37 cellular contexts compared by ENCODE assay signal in the genomic region with DNA sequence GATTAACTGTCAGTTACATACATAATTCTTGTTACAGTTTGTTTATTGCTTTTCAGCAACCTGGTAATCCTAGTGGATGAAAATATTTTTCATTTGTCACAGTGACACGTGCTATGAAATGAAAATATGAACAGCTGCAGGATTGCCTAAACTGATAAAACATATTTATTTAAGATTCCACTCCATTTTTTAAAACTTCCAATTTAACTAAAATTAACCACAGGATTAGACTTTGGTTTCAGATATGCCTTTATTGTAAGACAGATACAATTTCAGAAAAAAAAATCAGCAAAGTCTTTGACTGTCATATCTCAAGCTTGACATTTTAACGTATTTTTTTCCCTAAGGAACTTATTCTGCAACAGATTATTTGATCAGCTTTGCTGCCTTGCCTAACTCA.
"Had no signal": no experiment of that assay in that cellular context is flagged by ENCODE, and none has a peak within 500 bp of the region (broad histone marks: within the 10 kb centered on the region; RNA-seq: fewer than 3 reads in every experiment).

No MANE protein-coding gene starts in this region.

- H3K27me3 ChIP-seq: ascending aorta, cardiac muscle cell had no signal

- H3K4me3 ChIP-seq: ascending aorta, cardiac muscle cell had no signal

- H3K4me1 Mint-ChIP-seq: activated B cell treated with CpG ODN at 0.5 μM for 24 hours; activated CD4-positive, alpha-beta T cell treated with anti-CD3 and anti-CD28 coated beads, Interleukin-2, amount 10 ng/mL, durations not matched to agents 24 days and 14 days; activated naive CD4-positive, alpha-beta T cell treated with anti-CD3 and anti-CD28 coated beads, Interleukin-2, amount 10 ng/mL, durations not matched to agents 7 days and 5 days; activated naive CD4-positive, alpha-beta T cell treated with anti-CD3 and anti-CD28 coated beads, Interleukin-2, amount 50 U/mL, for 24 hours; activated naive CD8-positive, alpha-beta T cell treated with anti-CD3 and anti-CD28 coated beads, Interleukin-2, amount 10 ng/mL, durations not matched to agents 7 days and 5 days; activated naive CD8-positive, alpha-beta T cell treated with anti-CD3 and anti-CD28 coated beads, Interleukin-2, amount 50 U/mL, for 24 hours had no signal

- H3K9me3 ChIP-seq: ascending aorta had no signal

- ATAC-seq: activated CD8-positive, alpha-beta T cell treated with anti-CD3 and anti-CD28 coated beads for 36 hours; activated naive CD8-positive, alpha-beta T cell treated with anti-CD3 and anti-CD28 coated beads, Interleukin-2, amount 50 U/mL, for 24 hours; activated T-cell treated with anti-CD3 and anti-CD28 coated beads, Interleukin-2, amount 50 U/mL, for 4 hours; activated T-cell treated with anti-CD3 and anti-CD28 coated beads, Interleukin-2, amount 50 U/mL, for 72 hours had no signal

- H3K4me3 Mint-ChIP-seq: activated B cell treated with CpG ODN at 0.5 μM for 24 hours; activated CD4-positive, alpha-beta memory T cell treated with anti-CD3 and anti-CD28 coated beads for 36 hours; activated CD4-positive, alpha-beta T cell treated with anti-CD3 and anti-CD28 coated beads, Interleukin-2, amount 10 ng/mL, durations not matched to agents 24 days and 14 days; activated CD8-positive, alpha-beta T cell treated with anti-CD3 and anti-CD28 coated beads for 36 hours; activated naive CD4-positive, alpha-beta T cell treated with anti-CD3 and anti-CD28 coated beads, Interleukin-2, amount 10 ng/mL, durations not matched to agents 7 days and 5 days; activated naive CD4-positive, alpha-beta T cell treated with anti-CD3 and anti-CD28 coated beads, Interleukin-2, amount 50 U/mL, for 24 hours; activated naive CD8-positive, alpha-beta T cell; activated naive CD8-positive, alpha-beta T cell treated with anti-CD3 and anti-CD28 coated beads, Interleukin-2, amount 10 ng/mL, durations not matched to agents 7 days and 5 days; activated naive CD8-positive, alpha-beta T cell treated with anti-CD3 and anti-CD28 coated beads, Interleukin-2, amount 50 U/mL, for 24 hours; activated T-cell treated with anti-CD3 and anti-CD28 coated beads, Interleukin-2, amount 50 U/mL, for 4 hours; activated T-cell treated with anti-CD3 and anti-CD28 coated beads, Interleukin-2, amount 50 U/mL, for 72 hours; activated T-helper 1 cell treated with anti-CD3 and anti-CD28 coated beads, Interleukin-12 subunit alpha, Interleukin-12 subunit beta, Interleukin-2, Interleukin-4 antibody, amounts not matched to agents 30 ng/mL and 10 ng/mL and 1 ng/mL, durations not matched to agents 14 hours and 24 hours and 36 hours; brain; T-helper 1 cell treated with Interleukin-12 subunit alpha and Interleukin-12 subunit beta and Interleukin-4 antibody, amounts not matched to agents 30 μg/mL and 1 μg/mL, for 36 hours; T-helper 2 cell treated with Interferon-gamma antibody and Interleukin-4, amounts not matched to agents 5 μg/mL and 100 μg/mL, for 36 hours had no signal

- H3K9me3 Mint-ChIP-seq: activated CD4-positive, alpha-beta T cell treated with anti-CD3 and anti-CD28 coated beads, Interleukin-2, amount 10 ng/mL, durations not matched to agents 24 days and 14 days; activated naive CD4-positive, alpha-beta T cell treated with anti-CD3 and anti-CD28 coated beads, Interleukin-2, amount 10 ng/mL, durations not matched to agents 7 days and 5 days; activated naive CD4-positive, alpha-beta T cell treated with anti-CD3 and anti-CD28 coated beads, Interleukin-2, amount 50 U/mL, for 24 hours; activated naive CD8-positive, alpha-beta T cell treated with anti-CD3 and anti-CD28 coated beads, Interleukin-2, amount 10 ng/mL, durations not matched to agents 7 days and 5 days; activated naive CD8-positive, alpha-beta T cell treated with anti-CD3 and anti-CD28 coated beads, Interleukin-2, amount 50 U/mL, for 24 hours; activated T-helper 1 cell treated with anti-CD3 and anti-CD28 coated beads, Interleukin-12 subunit alpha, Interleukin-12 subunit beta, Interleukin-2, Interleukin-4 antibody, amounts not matched to agents 30 ng/mL and 10 ng/mL and 1 ng/mL, durations not matched to agents 14 hours and 24 hours and 36 hours; brain; T-helper 1 cell treated with Interleukin-12 subunit alpha and Interleukin-12 subunit beta and Interleukin-4 antibody, amounts not matched to agents 30 μg/mL and 1 μg/mL, for 36 hours had no signal

- H3K27me3 Mint-ChIP-seq: activated B cell treated with CpG ODN at 0.5 μM for 24 hours; activated CD4-positive, alpha-beta memory T cell treated with anti-CD3 and anti-CD28 coated beads for 36 hours; activated CD4-positive, alpha-beta T cell treated with anti-CD3 and anti-CD28 coated beads, Interleukin-2, amount 10 ng/mL, durations not matched to agents 24 days and 14 days; activated CD8-positive, alpha-beta T cell treated with anti-CD3 and anti-CD28 coated beads for 36 hours; activated naive CD4-positive, alpha-beta T cell treated with anti-CD3 and anti-CD28 coated beads, Interleukin-2, amount 10 ng/mL, durations not matched to agents 7 days and 5 days; activated naive CD4-positive, alpha-beta T cell treated with anti-CD3 and anti-CD28 coated beads, Interleukin-2, amount 50 U/mL, for 24 hours; activated naive CD8-positive, alpha-beta T cell; activated naive CD8-positive, alpha-beta T cell treated with anti-CD3 and anti-CD28 coated beads, Interleukin-2, amount 10 ng/mL, durations not matched to agents 7 days and 5 days; activated naive CD8-positive, alpha-beta T cell treated with anti-CD3 and anti-CD28 coated beads, Interleukin-2, amount 50 U/mL, for 24 hours; brain had no signal

- H3K36me3 Mint-ChIP-seq: activated CD4-positive, alpha-beta memory T cell treated with anti-CD3 and anti-CD28 coated beads for 36 hours; activated naive CD4-positive, alpha-beta T cell treated with anti-CD3 and anti-CD28 coated beads, Interleukin-2, amount 10 ng/mL, durations not matched to agents 7 days and 5 days; activated naive CD4-positive, alpha-beta T cell treated with anti-CD3 and anti-CD28 coated beads, Interleukin-2, amount 50 U/mL, for 24 hours; activated naive CD8-positive, alpha-beta T cell; activated naive CD8-positive, alpha-beta T cell treated with anti-CD3 and anti-CD28 coated beads, Interleukin-2, amount 10 ng/mL, durations not matched to agents 7 days and 5 days; brain had no signal

- H3K4me1 ChIP-seq: ascending aorta had no signal

- H3K27ac ChIP-seq: ascending aorta, cardiac muscle cell, VCaP had no signal

- H3K36me3 ChIP-seq: ascending aorta, cardiac muscle cell had no signal

- FAIRE-seq: bronchial epithelial cell, TTC549 had no signal

- DNase-seq: activated B cell treated with CpG ODN at 0.5 μM for 24 hours; activated CD4-positive, alpha-beta memory T cell treated with anti-CD3 and anti-CD28 coated beads for 36 hours; activated CD4-positive, alpha-beta T cell treated with anti-CD3 and anti-CD28 coated beads for 4 hours; activated CD4-positive, alpha-beta T cell treated with anti-CD3 and anti-CD28 coated beads, Interleukin-2, amount 10 ng/mL, durations not matched to agents 24 days and 14 days; activated CD4-positive, alpha-beta T cell treated with anti-CD3 and anti-CD28 coated beads, Interleukin-2, amount 50 U/mL, for 1 hour; activated CD4-positive, alpha-beta T cell treated with anti-CD3 and anti-CD28 coated beads, Interleukin-2, amount 50 U/mL, for 4 hours; activated CD4-positive, CD25-positive, alpha-beta regulatory T cell treated with anti-CD3 and anti-CD28 coated beads, Interleukin-2, amount 50 U/mL, for 72 hours; activated CD8-positive, alpha-beta memory T cell treated with anti-CD3 and anti-CD28 coated beads, Interleukin-2, amount 50 U/mL, for 4 hours; activated CD8-positive, alpha-beta T cell treated with anti-CD3 and anti-CD28 coated beads for 36 hours; activated effector memory CD4-positive, alpha-beta T cell treated with Interleukin-2 at 50 U/mL for 16 hours; activated gamma-delta T cell; activated naive CD4-positive, alpha-beta T cell treated with anti-CD3 and anti-CD28 coated beads, Interleukin-2, amount 10 ng/mL, durations not matched to agents 7 days and 5 days; activated naive CD4-positive, alpha-beta T cell treated with Interleukin-2 at 50 U/mL for 16 hours; activated naive CD8-positive, alpha-beta T cell treated with anti-CD3 and anti-CD28 coated beads, Interleukin-2, amount 10 ng/mL, durations not matched to agents 7 days and 5 days; activated naive CD8-positive, alpha-beta T cell treated with anti-CD3 and anti-CD28 coated beads, Interleukin-2, amount 50 U/mL, for 24 hours; activated T-cell treated with anti-CD3 and anti-CD28 coated beads for 4 hours; activated T-cell treated with anti-CD3 and anti-CD28 coated beads, Interleukin-2, amount 50 U/mL, for 1 hour; activated T-cell treated with anti-CD3 and anti-CD28 coated beads, Interleukin-2, amount 50 U/mL, for 4 hours; activated T-cell treated with anti-CD3 and anti-CD28 coated beads, Interleukin-2, amount 50 U/mL, for 72 hours; amygdala; anterior cingulate cortex; central memory CD4-positive, alpha-beta T cell; T-helper 1 cell; T-helper 2 cell; T-helper 9 cell had no signal

- H3K27ac Mint-ChIP-seq: activated B cell treated with CpG ODN at 0.5 μM for 24 hours; activated CD4-positive, alpha-beta memory T cell treated with anti-CD3 and anti-CD28 coated beads for 36 hours; activated CD4-positive, alpha-beta T cell treated with anti-CD3 and anti-CD28 coated beads, Interleukin-2, amount 10 ng/mL, durations not matched to agents 24 days and 14 days; activated CD8-positive, alpha-beta T cell treated with anti-CD3 and anti-CD28 coated beads for 36 hours; activated naive CD4-positive, alpha-beta T cell treated with anti-CD3 and anti-CD28 coated beads, Interleukin-2, amount 10 ng/mL, durations not matched to agents 7 days and 5 days; activated naive CD4-positive, alpha-beta T cell treated with anti-CD3 and anti-CD28 coated beads, Interleukin-2, amount 50 U/mL, for 24 hours; activated naive CD8-positive, alpha-beta T cell; activated naive CD8-positive, alpha-beta T cell treated with anti-CD3 and anti-CD28 coated beads, Interleukin-2, amount 10 ng/mL, durations not matched to agents 7 days and 5 days; activated naive CD8-positive, alpha-beta T cell treated with anti-CD3 and anti-CD28 coated beads, Interleukin-2, amount 50 U/mL, for 24 hours; activated T-cell treated with anti-CD3 and anti-CD28 coated beads, Interleukin-2, amount 50 U/mL, for 72 hours; activated T-helper 1 cell treated with anti-CD3 and anti-CD28 coated beads, Interleukin-12 subunit alpha, Interleukin-12 subunit beta, Interleukin-2, Interleukin-4 antibody, amounts not matched to agents 30 ng/mL and 10 ng/mL and 1 ng/mL, durations not matched to agents 14 hours and 24 hours and 36 hours; activated T-helper 2 cell treated with anti-CD3 and anti-CD28 coated beads, Interferon-gamma antibody, Interleukin-2, Interleukin-4, amounts not matched to agents 10 μg/mL and 5 μg/mL and 100 μg/mL, durations not matched to agents 14 hours and 24 hours and 36 hours; brain; T-helper 1 cell treated with Interleukin-12 subunit alpha and Interleukin-12 subunit beta and Interleukin-4 antibody, amounts not matched to agents 30 μg/mL and 1 μg/mL, for 36 hours; T-helper 2 cell treated with Interferon-gamma antibody and Interleukin-4, amounts not matched to agents 5 μg/mL and 100 μg/mL, for 36 hours had no signal
